In the genomic region with DNA sequence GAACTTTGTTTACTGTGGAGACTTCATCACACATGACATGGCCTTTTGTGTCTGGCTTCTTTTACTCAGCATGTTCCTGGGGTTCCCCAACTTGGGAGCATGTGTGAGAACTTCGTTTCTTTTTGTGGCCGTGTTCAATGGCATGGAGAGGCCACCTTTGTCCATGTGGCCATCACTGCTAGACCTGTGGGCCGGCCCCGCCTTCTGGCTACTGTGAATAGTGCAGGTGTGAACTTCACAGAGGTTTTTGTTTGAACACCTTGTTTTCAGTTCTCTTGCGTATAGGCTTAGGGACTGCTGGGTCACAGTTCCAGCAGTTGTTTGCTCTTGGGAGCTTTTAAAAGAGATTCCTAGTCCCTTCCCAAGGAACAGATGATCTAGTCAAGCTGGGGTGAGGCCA, we compare ENCODE assay signal across 17 cellular contexts. TPM values are rescaled to one million over a fixed set of nuclear protein-coding genes. Genes with fewer than 3 reads are reported as not detected.
A peak's percentile ranks its signal among the peaks of the same experiment; 100 is the strongest.
DNase-seq lines count a peak whose midpoint lies in the region; ATAC-seq, FAIRE-seq and TF ChIP-seq lines count a peak whose summit lies in the region.
"Had no signal": no experiment of that assay in that cellular context is flagged by ENCODE, and none has a peak within 500 bp of the region (broad histone marks: within the 10 kb centered on the region; RNA-seq: fewer than 3 reads in every experiment).

No MANE protein-coding gene starts in this region.

- H2AFZ ChIP-seq in Loucy (ENCODE audit: low read length) (no peak overlapping the region), neural cell (ENCODE audit: low read depth, low read length) (no peak overlapping the region)

- no peaks in the 10 kb centered on the region for H3K9me3 Mint-ChIP-seq in osteocyte (ENCODE audit: unreplicated experiment)
- H3K9me3 Mint-ChIP-seq: activated T-cell treated with anti-CD3 and anti-CD28 coated beads, Interleukin-2, amount 50 U/mL, for 24 hours; stimulated activated naive CD8-positive, alpha-beta T cell treated with anti-CD3 and anti-CD28 coated beads, Interleukin-15, amount 100 ng/mL, for 72 hours had no signal

- no peak for ATAC-seq in GM21737 (IDR thresholded peaks at IDR 0.05; ENCODE audit: unreplicated experiment)
- ATAC-seq in HG03108 (IDR thresholded peaks at IDR 0.05; ENCODE audit: unreplicated experiment) = no peak
- ATAC-seq: stimulated activated naive CD8-positive, alpha-beta T cell treated with anti-CD3 and anti-CD28 coated beads, Interleukin-15, amount 100 ng/mL, for 72 hours had no signal

- no peak for TF ChIP-seq RAD21 in neural cell (conservative IDR thresholded peaks at IDR 0.05)

- no peaks in the 10 kb centered on the region for H3K9me3 ChIP-seq in Loucy (ENCODE audit: insufficient read depth, low read depth, low read length)
- no peaks in the 10 kb centered on the region for H3K9me3 ChIP-seq in neural cell (ENCODE audit: low read length)

- no peak overlapping the region for H3K4me2 ChIP-seq in Loucy (ENCODE audit: low read depth, low read length, poor library complexity, severe bottlenecking)
- H3K4me2 ChIP-seq in neural cell (ENCODE audit: low read length) = no peak overlapping the region

- no peak overlapping the region for H3K4me3 ChIP-seq in Loucy (ENCODE audit: low read length, poor library complexity, severe bottlenecking)
- H3K4me3 ChIP-seq in bronchial epithelial cell (ENCODE audit: low read depth, low read length) = no peak overlapping the region
- no peak overlapping the region for H3K4me3 ChIP-seq in neural cell (ENCODE audit: low read length)

- H3K27me3 ChIP-seq in Loucy (ENCODE audit: insufficient read depth, low read length, poor library complexity, severe bottlenecking) (no peaks in the 10 kb centered on the region), bronchial epithelial cell (ENCODE audit: control insufficient read depth, insufficient read depth, low read length) (peaks cover 12% of the 10 kb centered on the region), neural cell (ENCODE audit: insufficient read depth, low read depth, low read length) (no peaks in the 10 kb centered on the region)

- H3K4me3 Mint-ChIP-seq in osteocyte (ENCODE audit: unreplicated experiment) = no peak overlapping the region
- H3K4me3 Mint-ChIP-seq: activated T-cell treated with anti-CD3 and anti-CD28 coated beads, Interleukin-2, amount 50 U/mL, for 24 hours; CD4-positive, CD25-positive, alpha-beta regulatory T cell; stimulated activated naive CD8-positive, alpha-beta T cell treated with anti-CD3 and anti-CD28 coated beads, Interleukin-15, amount 100 ng/mL, for 72 hours had no signal

- H3K4me1 Mint-ChIP-seq in osteocyte (ENCODE audit: unreplicated experiment) = peaks cover 3% of the 10 kb centered on the region

- peak; percentile 88 for DNase-seq in DMS53 (lab: John Stamatoyannopoulos, UW)
- DNase-seq in bronchial epithelial cell (ENCODE audit: low read depth) = no peak
- DNase-seq in osteocyte (ENCODE audit: extremely low spot score, unreplicated experiment) = no peak
- DNase-seq in AG08396 (ENCODE audit: low spot score) = no peak
- DNase-seq: activated T-cell treated with anti-CD3 and anti-CD28 coated beads, Interleukin-2, amount 50 U/mL, for 24 hours; anterior cingulate cortex; CD4-positive, CD25-positive, alpha-beta regulatory T cell; effector memory CD4-positive, alpha-beta T cell; mesenchymal stem cell; NCI-H2029 treated with DMSO at 0.1 percent for 48 hours; stimulated activated naive CD8-positive, alpha-beta T cell treated with anti-CD3 and anti-CD28 coated beads, Interleukin-15, amount 100 ng/mL, for 72 hours had no signal

- H3K9me2 ChIP-seq in Loucy (replicated peaks; ENCODE audit: low read depth, low read length) (no peaks in the 10 kb centered on the region), neural cell (ENCODE audit: insufficient read depth, low read length) (no peaks in the 10 kb centered on the region)

- peaks cover 8% of the 10 kb centered on the region for H3K4me1 ChIP-seq in Loucy (ENCODE audit: insufficient read depth, low read length, poor library complexity, severe bottlenecking)

- H4K20me1 ChIP-seq in Loucy (ENCODE audit: insufficient read depth, low read length, poor library complexity, severe bottlenecking) (no peaks in the 10 kb centered on the region), neural cell (ENCODE audit: insufficient read depth) (no peaks in the 10 kb centered on the region)

- H3K27me3 Mint-ChIP-seq in osteocyte (ENCODE audit: unreplicated experiment) = no peaks in the 10 kb centered on the region

- peaks cover 10% of the 10 kb centered on the region; the same call in 1 of the 2 replicates for H3K36me3 ChIP-seq in Loucy (ENCODE audit: insufficient read depth, low read length)
- H3K36me3 ChIP-seq in bronchial epithelial cell (ENCODE audit: control insufficient read depth, insufficient read depth, low read length) = peaks cover 7% of the 10 kb centered on the region
- H3K36me3 ChIP-seq in neural cell (ENCODE audit: insufficient read depth, low read length) = no peaks in the 10 kb centered on the region

- no peak overlapping the region for H3K27ac ChIP-seq in neural cell (ENCODE audit: low read length)

- FAIRE-seq in bronchial epithelial cell (lab: Jason Lieb, UNC) = no peak

- peaks cover 17% of the 10 kb centered on the region for H3K36me3 Mint-ChIP-seq in osteocyte (ENCODE audit: unreplicated experiment)

- H3K27ac Mint-ChIP-seq in osteocyte (ENCODE audit: unreplicated experiment) = no peak overlapping the region
- H3K27ac Mint-ChIP-seq: activated T-cell treated with anti-CD3 and anti-CD28 coated beads, Interleukin-2, amount 50 U/mL, for 24 hours; CD4-positive, CD25-positive, alpha-beta regulatory T cell had no signal

- TF ChIP-seq CTCF in Loucy (conservative IDR thresholded peaks at IDR 0.05; ENCODE audit: low read length) (peak; percentile 18; the same call in 1 of the 2 replicates), bronchial epithelial cell (IDR thresholded peaks at IDR 0.05; ENCODE audit: insufficient read depth, low read length, severe bottlenecking) (peak; percentile 41), neural cell (IDR thresholded peaks at IDR 0.05; ENCODE audit: poor library complexity, severe bottlenecking) (peak; percentile 20), osteocyte (IDR thresholded peaks at IDR 0.05) (no peak)

- H3F3A ChIP-seq in Loucy (ENCODE audit: low read depth) (no peaks in the 10 kb centered on the region), neural cell (ENCODE audit: insufficient read depth, low read length, poor library complexity, severe bottlenecking) (no peaks in the 10 kb centered on the region)

- no peaks in the 10 kb centered on the region for H3K79me2 ChIP-seq in Loucy (ENCODE audit: insufficient read depth, low read length)
- no peaks in the 10 kb centered on the region for H3K79me2 ChIP-seq in neural cell (replicated peaks; ENCODE audit: insufficient read depth, low read length)

- H3K9ac ChIP-seq in Loucy (ENCODE audit: low read depth, low read length, poor library complexity, severe bottlenecking) (no peak overlapping the region), neural cell (ENCODE audit: low read length) (no peak overlapping the region)

- TF ChIP-seq EP300 in neural cell (conservative IDR thresholded peaks at IDR 0.05; ENCODE audit: poor library complexity, severe bottlenecking) = no peak

TF ChIP-seq in neural cell, 6 proteins besides CTCF, POLR2A, EP300 and RAD21:
- no peak for TF ChIP-seq MXI1 (conservative IDR thresholded peaks at IDR 0.05; ENCODE audit: poor library complexity, severe bottlenecking)
- no peak for TF ChIP-seq POLR2AphosphoS5 (IDR thresholded peaks at IDR 0.05)
- no peak for TF ChIP-seq SMC3 (conservative IDR thresholded peaks at IDR 0.05; ENCODE audit: poor library complexity)
- TF ChIP-seq, protein P1, sequence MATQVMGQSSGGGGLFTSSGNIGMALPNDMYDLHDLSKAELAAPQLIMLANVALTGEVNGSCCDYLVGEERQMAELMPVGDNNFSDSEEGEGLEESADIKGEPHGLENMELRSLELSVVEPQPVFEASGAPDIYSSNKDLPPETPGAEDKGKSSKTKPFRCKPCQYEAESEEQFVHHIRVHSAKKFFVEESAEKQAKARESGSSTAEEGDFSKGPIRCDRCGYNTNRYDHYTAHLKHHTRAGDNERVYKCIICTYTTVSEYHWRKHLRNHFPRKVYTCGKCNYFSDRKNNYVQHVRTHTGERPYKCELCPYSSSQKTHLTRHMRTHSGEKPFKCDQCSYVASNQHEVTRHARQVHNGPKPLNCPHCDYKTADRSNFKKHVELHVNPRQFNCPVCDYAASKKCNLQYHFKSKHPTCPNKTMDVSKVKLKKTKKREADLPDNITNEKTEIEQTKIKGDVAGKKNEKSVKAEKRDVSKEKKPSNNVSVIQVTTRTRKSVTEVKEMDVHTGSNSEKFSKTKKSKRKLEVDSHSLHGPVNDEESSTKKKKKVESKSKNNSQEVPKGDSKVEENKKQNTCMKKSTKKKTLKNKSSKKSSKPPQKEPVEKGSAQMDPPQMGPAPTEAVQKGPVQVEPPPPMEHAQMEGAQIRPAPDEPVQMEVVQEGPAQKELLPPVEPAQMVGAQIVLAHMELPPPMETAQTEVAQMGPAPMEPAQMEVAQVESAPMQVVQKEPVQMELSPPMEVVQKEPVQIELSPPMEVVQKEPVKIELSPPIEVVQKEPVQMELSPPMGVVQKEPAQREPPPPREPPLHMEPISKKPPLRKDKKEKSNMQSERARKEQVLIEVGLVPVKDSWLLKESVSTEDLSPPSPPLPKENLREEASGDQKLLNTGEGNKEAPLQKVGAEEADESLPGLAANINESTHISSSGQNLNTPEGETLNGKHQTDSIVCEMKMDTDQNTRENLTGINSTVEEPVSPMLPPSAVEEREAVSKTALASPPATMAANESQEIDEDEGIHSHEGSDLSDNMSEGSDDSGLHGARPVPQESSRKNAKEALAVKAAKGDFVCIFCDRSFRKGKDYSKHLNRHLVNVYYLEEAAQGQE (IDR thresholded peaks at IDR 0.05; ENCODE audit: borderline replicate concordance) = no peak
- TF ChIP-seq TAF1 (IDR thresholded peaks at IDR 0.05; ENCODE audit: low read depth) = no peak
- TF ChIP-seq EZH2 (IDR thresholded peaks at IDR 0.05; ENCODE audit: borderline replicate concordance, insufficient read depth, low read length, poor library complexity, severe bottlenecking) = no peak
TF ChIP-seq in neural cell: peak in this region for 0.

RNA-seq across cellular contexts. Expression of a gene that starts 5.7 kb away (rescaled TPM):
- total RNA-seq in bronchial epithelial cell (not detected in 2 replicates), osteocyte (not detected in 2 replicates)
- polyA plus RNA-seq in neural cell = not detected in 2 replicates
- not detected in 2 replicates for polyA minus RNA-seq in neural cell
- total RNA-seq: CD4-positive, CD25-positive, alpha-beta regulatory T cell; H4; RPMI7951 had no signal
- polyA plus RNA-seq: CD4-positive, CD25-positive, alpha-beta regulatory T cell had no signal
